ENCODE assay signal across 19 cellular contexts in the genomic region with DNA sequence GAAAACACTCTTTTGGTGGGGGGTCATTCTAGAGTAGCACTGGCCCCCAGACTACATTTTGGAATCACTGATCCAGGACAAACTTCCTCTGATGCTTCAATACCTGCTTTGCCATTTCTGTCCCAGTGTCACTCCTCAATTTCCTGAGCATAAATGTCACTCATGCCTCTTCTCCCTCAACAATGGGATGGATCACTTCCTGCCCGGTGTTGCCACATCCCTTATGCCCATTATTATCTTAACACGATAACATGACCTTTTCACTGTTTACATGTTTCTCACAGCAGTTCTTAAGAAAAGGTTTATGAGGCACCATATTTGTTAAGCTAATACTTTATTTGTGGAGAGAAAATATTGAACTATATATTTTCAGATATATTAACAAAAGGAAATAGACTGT. TPM values are rescaled to one million over a fixed set of nuclear protein-coding genes. Genes with fewer than 3 reads are reported as not detected.
"Had no signal": no experiment of that assay in that cellular context is flagged by ENCODE, and none has a peak within 500 bp of the region (broad histone marks: within the 10 kb centered on the region; RNA-seq: fewer than 3 reads in every experiment).

No MANE protein-coding gene starts in this region.

- ATAC-seq: mucosa of descending colon; naive thymus-derived CD8-positive, alpha-beta T cell had no signal

- H3K36me3 ChIP-seq: right atrium auricular region, sigmoid colon, stomach, thoracic aorta, transverse colon had no signal

- H3K4me1 Mint-ChIP-seq: neural crest cell had no signal

- DNase-seq: foreskin melanocyte; head of caudate nucleus; hippocampal formation; mucosa of descending colon; naive thymus-derived CD8-positive, alpha-beta T cell; sigmoid colon; stimulated activated CD4-positive, alpha-beta T cell treated with anti-CD3 and anti-CD28 coated beads, Interleukin-2, amount 100 ng/mL, for 24 hours; stimulated activated CD4-positive, alpha-beta T cell treated with anti-CD3 and anti-CD28 coated beads, Interleukin-4, amount 100 ng/mL, for 4 hours; stimulated activated naive CD4-positive, alpha-beta T cell; stomach; substantia nigra; transverse colon had no signal

- H3K27me3 ChIP-seq: right atrium auricular region, stomach, transverse colon had no signal

- H3K27ac Mint-ChIP-seq: naive thymus-derived CD8-positive, alpha-beta T cell had no signal

- H3K4me3 ChIP-seq: mucosa of descending colon, right atrium auricular region, sigmoid colon, skin epidermis, stomach, thoracic aorta, transverse colon had no signal

- H3K4me3 Mint-ChIP-seq: naive thymus-derived CD8-positive, alpha-beta T cell; neural crest cell had no signal

- H3K27ac ChIP-seq: right atrium auricular region, sigmoid colon, skin epidermis, stomach, thoracic aorta, transverse colon had no signal

- H3K9me3 ChIP-seq: mucosa of descending colon, stomach, thoracic aorta, transverse colon had no signal

- H3K4me1 ChIP-seq: right atrium auricular region, sigmoid colon had no signal

RNA-seq across cellular contexts. Expression of gene ITLN1, which starts 3.9 kb away (rescaled TPM):
- total RNA-seq: kidney epithelial cell; naive thymus-derived CD8-positive, alpha-beta T cell; neural crest cell; osteocyte; pulmonary artery endothelial cell had no signal
- polyA plus RNA-seq: naive thymus-derived CD8-positive, alpha-beta T cell had no signal

RNA-seq across cellular contexts. Expression of gene CD244, which starts 26.2 kb away (rescaled TPM):
- total RNA-seq: kidney epithelial cell, neural crest cell, osteocyte, pulmonary artery endothelial cell had no signal
